ENCODE assay signal across 8 cellular contexts in genomic region chr2:47767880-47768609, GRCh38. TPM values are rescaled to one million over a fixed set of nuclear protein-coding genes. Genes with fewer than 3 reads are reported as not detected.
DNase-seq lines count a peak whose midpoint lies in the region; ATAC-seq and TF ChIP-seq lines count a peak whose summit lies in the region.

No MANE protein-coding gene starts in this region.

- H3K27me3 Mint-ChIP-seq in CD8-positive, alpha-beta memory T cell = peaks cover 4 to 6% of the 10 kb centered on the region in 2 donors
- no peaks in the 10 kb centered on the region for H3K27me3 Mint-ChIP-seq in activated CD4-positive, alpha-beta T cell treated with anti-CD3 and anti-CD28 coated beads for 36 hours

- no peak for TF ChIP-seq POLR2A in lower leg skin (IDR thresholded peaks at IDR 0.05)

- intact Hi-C loops in activated CD4-positive, alpha-beta T cell treated with anti-CD3 and anti-CD28 coated beads for 36 hours (cut with DNase I, micrococcal nuclease) = loop anchor here (1.0 to 10.0 kb wide), 7 partner anchors 51 to 433 kb away; no protein-coding TSS in a partner anchor
- intact Hi-C loops in lower leg skin (cut with DNase I; ENCODE audit: low total_unique reads) = loop anchor here (5.0 to 10.0 kb wide), 2 partner anchors 331 to 433 kb away; no protein-coding TSS in a partner anchor

- H3K36me3 ChIP-seq in CD8-positive, alpha-beta memory T cell (ENCODE audit: insufficient read depth, low read length) = no peaks in the 10 kb centered on the region

- CTCF ChIA-PET in CD8-positive, alpha-beta memory T cell (lab: Charles Lee) = interaction anchor here (0.7 to 2.8 kb wide), 23 partner anchors 9 to 786 kb away, joined by 3 to 38 read pairs (median 3); partner anchors contain the start of genes MSH2 and MSH6
- CTCF ChIA-PET in activated CD4-positive, alpha-beta T cell treated with anti-CD3 and anti-CD28 coated beads for 36 hours (lab: Charles Lee) = interaction anchor here (0.6 to 3.3 kb wide), 44 partner anchors 8 to 595 kb away, joined by 3 to 26 read pairs (median 4); partner anchors contain the start of gene MSH2

- no peaks in the 10 kb centered on the region for H3K36me3 Mint-ChIP-seq in CD8-positive, alpha-beta memory T cell
- H3K36me3 Mint-ChIP-seq in activated CD4-positive, alpha-beta T cell treated with anti-CD3 and anti-CD28 coated beads for 36 hours (ENCODE audit: low read depth) = no peaks in the 10 kb centered on the region

- H3K9me3 ChIP-seq in CD8-positive, alpha-beta memory T cell (ENCODE audit: low read length) = no peaks in the 10 kb centered on the region

- no peaks in the 10 kb centered on the region for H3K27me3 ChIP-seq in CD8-positive, alpha-beta memory T cell (ENCODE audit: insufficient read depth, low read length, poor library complexity, severe bottlenecking)

- 26 to 34% methylated on average over 23 to 28 of the region's 28 CpGs for WGBS in lower leg skin, 2 donors

- peak; percentile 98 for TF ChIP-seq CTCF in choroid plexus epithelial cell (conservative IDR thresholded peaks at IDR 0.05; ENCODE audit: low read depth, low read length)
- TF ChIP-seq CTCF in lower leg skin (IDR thresholded peaks at IDR 0.05) = peak in 2 of 3 donors; percentile 77 to 97

- no peak overlapping the region for H3K27ac ChIP-seq in CD8-positive, alpha-beta memory T cell (ENCODE audit: low read depth, low read length)

- H3K27ac Mint-ChIP-seq in CD8-positive, alpha-beta memory T cell = peak overlapping the region in 1 of 8 donors; percentile 70
- no peak overlapping the region for H3K27ac Mint-ChIP-seq in activated CD4-positive, alpha-beta T cell treated with anti-CD3 and anti-CD28 coated beads for 36 hours

- no peaks in the 10 kb centered on the region for H3K9me3 Mint-ChIP-seq in CD8-positive, alpha-beta memory T cell
- no peaks in the 10 kb centered on the region for H3K9me3 Mint-ChIP-seq in activated CD4-positive, alpha-beta T cell treated with anti-CD3 and anti-CD28 coated beads for 36 hours (ENCODE audit: low read depth)

- H3K4me3 ChIP-seq in CD8-positive, alpha-beta memory T cell (ENCODE audit: low read length) = no peak overlapping the region
- H3K4me3 ChIP-seq in choroid plexus epithelial cell (ENCODE audit: low read depth, low read length) = peak overlapping the region; percentile 38
- H3K4me3 ChIP-seq in lower leg skin (ENCODE audit: low read depth, poor library complexity, severe bottlenecking) = no peak overlapping the region

- H3K4me3 Mint-ChIP-seq in CD8-positive, alpha-beta memory T cell = peak overlapping the region in 4 of 7 donors; percentile 23 to 61 (median 42)
- H3K4me3 Mint-ChIP-seq in activated CD4-positive, alpha-beta T cell treated with anti-CD3 and anti-CD28 coated beads for 36 hours = no peak overlapping the region

- peak; percentile 48 to 75 (median 64) for DNase-seq in CD8-positive, alpha-beta memory T cell
- DNase-seq in NCI-H146 treated with DMSO at 0.1 percent for 48 hours (lab: John Stamatoyannopoulos, UW; ENCODE audit: unreplicated experiment) (peak; percentile 29), choroid plexus epithelial cell (ENCODE audit: low read depth) (peak; percentile 63), lower leg skin (ENCODE audit: low spot score in 2 of 2) (peak in 1 of 2 donors; percentile 94)
- peak; percentile 82 for DNase-seq in activated CD4-positive, alpha-beta T cell treated with anti-CD3 and anti-CD28 coated beads for 36 hours
- DNase-seq in stimulated activated CD4-positive, alpha-beta T cell treated with anti-CD3 and anti-CD28 coated beads, TNF-alpha, amount 100 ng/mL, for 48 hours (ENCODE audit: low read depth in 3 of 3) = peak; percentile 32 to 55 (median 50)

- ATAC-seq in GM21367 (IDR thresholded peaks at IDR 0.05; ENCODE audit: unreplicated experiment) = peak; percentile 65
- ATAC-seq in activated CD4-positive, alpha-beta T cell treated with anti-CD3 and anti-CD28 coated beads for 36 hours = peak; percentile 94
- ATAC-seq in HG03159 (IDR thresholded peaks at IDR 0.05; ENCODE audit: unreplicated experiment) = no peak

- peaks cover 3 to 6% (median 5%) of the 10 kb centered on the region in 3 donors for H3K4me1 Mint-ChIP-seq in CD8-positive, alpha-beta memory T cell
- peaks cover 2% of the 10 kb centered on the region for H3K4me1 Mint-ChIP-seq in activated CD4-positive, alpha-beta T cell treated with anti-CD3 and anti-CD28 coated beads for 36 hours

- POLR2A ChIA-PET in CD8-positive, alpha-beta memory T cell (lab: Charles Lee) = interaction anchor here (0.5 to 0.7 kb wide), 3 partner anchors 52 to 433 kb away, joined by 3 to 6 read pairs (median 3); no protein-coding TSS in a partner anchor
- POLR2A ChIA-PET in activated CD4-positive, alpha-beta T cell treated with anti-CD3 and anti-CD28 coated beads for 36 hours (lab: Charles Lee) = interaction anchor here (0.6 to 1.0 kb wide), 3 partner anchors 20 to 365 kb away, joined by 3 to 5 read pairs (median 4); partner anchors contain the start of gene MSH2

- H3K4me1 ChIP-seq in CD8-positive, alpha-beta memory T cell (ENCODE audit: insufficient read depth, low read length) = peaks cover 7% of the 10 kb centered on the region

RNA-seq across cellular contexts. Expression of gene MSH6, which starts 14.9 kb away (rescaled TPM):
- 100 to 1,000 TPM; 142 to 152 TPM for total RNA-seq in CD8-positive, alpha-beta memory T cell
- 17.6 TPM for polyA plus RNA-seq in CD8-positive, alpha-beta memory T cell
- 100 to 1,000 TPM; 119 to 166 TPM for total RNA-seq in activated CD4-positive, alpha-beta T cell treated with anti-CD3 and anti-CD28 coated beads for 36 hours
- total RNA-seq in lower leg skin = 10 to 100 TPM; 22.6 to 40.9 (median 34.7) TPM
